20 cellular contexts compared by ENCODE assay signal in genomic region chr2:155633060-155633839, GRCh38.
"Had no signal": no experiment of that assay in that cellular context is flagged by ENCODE, and none has a peak within 500 bp of the region (broad histone marks: within the 10 kb centered on the region; RNA-seq: fewer than 3 reads in every experiment).

No MANE protein-coding gene starts in this region.

- H3K27me3 ChIP-seq: breast epithelium, heart right ventricle, sigmoid colon, testis, uterus had no signal

- H3K36me3 ChIP-seq: breast epithelium, heart right ventricle, sigmoid colon, uterus had no signal

- H3K4me1 ChIP-seq: breast epithelium, heart right ventricle, sigmoid colon, testis, uterus had no signal

- H3K9me3 ChIP-seq: breast epithelium, heart right ventricle, sigmoid colon, testis, uterus had no signal

- DNase-seq: activated CD4-positive, alpha-beta T cell treated with anti-CD3 and anti-CD28 coated beads, Interleukin-2, amount 50 U/mL, for 4 hours; activated CD8-positive, alpha-beta memory T cell treated with anti-CD3 and anti-CD28 coated beads for 24 hours; activated CD8-positive, alpha-beta memory T cell treated with anti-CD3 and anti-CD28 coated beads, Interleukin-2, amount 50 U/mL, for 4 hours; activated naive CD4-positive, alpha-beta T cell; activated T-cell treated with anti-CD3 and anti-CD28 coated beads, Interleukin-2, amount 50 U/mL, for 4 hours; effector memory CD8-positive, alpha-beta T cell; heart right ventricle; islet precursor cell; left cardiac atrium; retina; sigmoid colon; stimulated activated CD4-positive, alpha-beta T cell treated with anti-CD3 and anti-CD28 coated beads, Interleukin-2, amount 100 ng/mL, for 48 hours; stimulated activated naive CD4-positive, alpha-beta T cell; testis; uterus had no signal

- H3K27ac ChIP-seq: breast epithelium, heart right ventricle, sigmoid colon, testis, uterus had no signal

- H3K4me3 ChIP-seq: breast epithelium, heart right ventricle, sigmoid colon, testis, uterus had no signal

- ATAC-seq: activated T-cell treated with anti-CD3 and anti-CD28 coated beads, Interleukin-2, amount 50 U/mL, for 4 hours; effector memory CD8-positive, alpha-beta T cell; heart right ventricle; left cardiac atrium; natural killer cell treated with Interleukin-12 subunit alpha and Interleukin-12 subunit beta and Interleukin-15 and Interleukin-18, amount 100 ng/mL, for 72 hours; WTC11 had no signal

- FAIRE-seq: astrocyte, colon had no signal
